In the genomic region with DNA sequence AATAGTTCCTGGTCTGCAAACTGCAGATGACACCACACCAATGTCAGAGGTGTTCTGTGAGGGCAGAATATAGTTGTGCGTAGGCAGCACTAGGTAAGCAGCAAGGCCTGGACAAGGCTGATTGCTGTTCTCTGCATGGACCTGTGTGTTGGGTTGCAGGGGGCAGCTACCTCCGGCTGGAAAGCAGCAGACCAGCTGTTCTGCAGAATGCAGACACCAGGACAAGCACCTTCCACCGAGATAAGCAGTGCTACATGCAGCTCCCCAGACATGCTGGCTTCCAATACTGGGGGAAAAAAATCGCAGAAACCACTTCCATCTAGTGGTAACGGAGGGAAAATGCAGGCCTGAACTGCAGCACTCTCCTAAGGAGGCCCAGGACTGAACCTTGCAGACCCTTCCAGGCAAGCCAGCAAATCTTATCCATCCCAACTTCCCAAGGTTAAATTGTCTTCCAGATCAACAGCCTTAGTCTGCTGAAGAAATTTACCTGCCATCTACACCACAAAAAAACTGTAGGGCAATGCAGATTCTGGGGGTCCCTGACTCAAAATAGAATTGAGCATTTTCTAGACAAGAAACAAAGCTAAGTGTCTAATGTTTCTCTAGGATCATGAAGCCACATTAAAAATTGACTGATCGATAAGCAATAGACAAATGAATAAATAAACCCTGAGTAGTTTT, we compare ENCODE assay signal across 8 cellular contexts. TPM values are rescaled to one million over a fixed set of nuclear protein-coding genes. Genes with fewer than 3 reads are reported as not detected.
DNase-seq lines count a peak whose midpoint lies in the region; ATAC-seq, FAIRE-seq and TF ChIP-seq lines count a peak whose summit lies in the region.

No MANE protein-coding gene starts in this region.

- peak; percentile 73 for ATAC-seq in HG03378 (IDR thresholded peaks at IDR 0.05; ENCODE audit: unreplicated experiment)
- no peak for ATAC-seq in HG02970 (IDR thresholded peaks at IDR 0.05; ENCODE audit: low FRiP score, unreplicated experiment)

- H3K36me3 ChIP-seq in bronchial epithelial cell (ENCODE audit: control insufficient read depth, insufficient read depth, low read length) (no peaks in the 10 kb centered on the region), kidney epithelial cell (ENCODE audit: control insufficient read depth, insufficient read depth, low read length) (no peaks in the 10 kb centered on the region), thyroid gland (no peaks in the 10 kb centered on the region)

- H3K4me3 ChIP-seq in bronchial epithelial cell (ENCODE audit: low read depth, low read length): no peak overlapping the region
- no peak overlapping the region for H3K4me3 ChIP-seq in kidney epithelial cell (ENCODE audit: low read depth, low read length)
- H3K4me3 ChIP-seq in thyroid gland (replicated peaks in 1 of 3): no peak overlapping the region

- no peaks in the 10 kb centered on the region for H3K9me3 ChIP-seq in thyroid gland

- intact Hi-C loops in thyroid gland (cut with DNase I): loop anchor here (5.0 kb wide), 1 partner anchor 205 kb away; no protein-coding TSS in a partner anchor

- TF ChIP-seq POLR2A in GM12891 (IDR thresholded peaks at IDR 0.05; ENCODE audit: low read depth, low read length) (no peak), thyroid gland (IDR thresholded peaks at IDR 0.05) (no peak)

- H3K4me1 ChIP-seq in thyroid gland: no peaks in the 10 kb centered on the region

- 34 to 37% methylated on average over 4 to 6 of the region's 6 CpGs for WGBS in thyroid gland, 2 donors

- peaks cover 2% of the 10 kb centered on the region for H3K27me3 ChIP-seq in bronchial epithelial cell (ENCODE audit: control insufficient read depth, insufficient read depth, low read length)
- no peaks in the 10 kb centered on the region for H3K27me3 ChIP-seq in kidney epithelial cell (ENCODE audit: control insufficient read depth, insufficient read depth, low read length)
- no peaks in the 10 kb centered on the region for H3K27me3 ChIP-seq in thyroid gland

- no peak overlapping the region for H3K27ac ChIP-seq in thyroid gland

- peak; percentile 76 for DNase-seq in AG20443 (ENCODE audit: low spot score)
- DNase-seq in GM12891 (ENCODE audit: insufficient read length, low spot score): peak; percentile 35
- peak; percentile 81 to 91 for DNase-seq in NCI-H526 (lab: John Stamatoyannopoulos, UW)
- DNase-seq in bronchial epithelial cell (ENCODE audit: low read depth): peak; percentile 46
- DNase-seq in kidney epithelial cell (ENCODE audit: low read depth): no peak
- peak; percentile 26 to 40 for DNase-seq in thyroid gland

- no peak for FAIRE-seq in GM12891 (lab: Jason Lieb, UNC)
- FAIRE-seq in bronchial epithelial cell (lab: Jason Lieb, UNC): no peak

- TF ChIP-seq CTCF in bronchial epithelial cell (IDR thresholded peaks at IDR 0.05; ENCODE audit: insufficient read depth, low read length, severe bottlenecking): peak; percentile 82
- peak; percentile 78 for TF ChIP-seq CTCF in kidney epithelial cell (IDR thresholded peaks at IDR 0.05; ENCODE audit: insufficient read depth, low read length, poor library complexity, severe bottlenecking)
- peak; percentile 20 to 83 (median 68) for TF ChIP-seq CTCF in thyroid gland (IDR thresholded peaks at IDR 0.05)

TF ChIP-seq in GM12891, 5 proteins besides CTCF, POLR2A, EP300 and RAD21:
- TF ChIP-seq SPI1 (IDR thresholded peaks at IDR 0.05; ENCODE audit: low read depth, low read length): no peak
- TF ChIP-seq POU2F2 (IDR thresholded peaks at IDR 0.05; ENCODE audit: low read depth, low read length): no peak
- no peak for TF ChIP-seq POLR2AphosphoS5 (IDR thresholded peaks at IDR 0.05; ENCODE audit: low read depth, low read length)
- no peak for TF ChIP-seq TAF1 (IDR thresholded peaks at IDR 0.05; ENCODE audit: low read depth, low read length)
- no peak for TF ChIP-seq PAX5 (IDR thresholded peaks at IDR 0.05; ENCODE audit: insufficient read depth, low read length, severe bottlenecking)
TF ChIP-seq in GM12891: peak in this region for 0.

RNA-seq across cellular contexts. Expression of a gene that starts 50.5 kb away (rescaled TPM):
- polyA plus RNA-seq in GM12891 (2012; ENCODE audit: low read depth, missing spikeins): not detected
- total RNA-seq in bronchial epithelial cell: 1.1 and 4.1 TPM in 2 replicates
- 6.4 and 7.1 TPM in 2 replicates for total RNA-seq in kidney epithelial cell
- 10 to 100 TPM; 14.3 to 19.3 (median 15.9) TPM for total RNA-seq in thyroid gland
